1 cellular context compared by ENCODE assay signal in genomic region chr20:55471052-55472006, GRCh38.
A peak's percentile ranks its signal among the peaks of the same experiment; 100 is the strongest.
TF ChIP-seq lines count a peak whose summit lies in the region.

No MANE protein-coding gene starts in this region.

TF ChIP-seq in HepG2, 621 proteins besides CTCF, POLR2A, EP300 and RAD21 (continued from another document and continues in another):
- TF ChIP-seq MXD1 (CRISPR knock-in tag; IDR thresholded peaks at IDR 0.05) = no peak
- TF ChIP-seq RXRA (CRISPR knock-in tag; IDR thresholded peaks at IDR 0.05) = no peak
- TF ChIP-seq NFE2 (CRISPR knock-in tag; IDR thresholded peaks at IDR 0.05) = no peak
- TF ChIP-seq MZF1 (CRISPR knock-in tag; IDR thresholded peaks at IDR 0.05; ENCODE audit: borderline replicate concordance) = no peak
- TF ChIP-seq E2F1 (CRISPR knock-in tag; IDR thresholded peaks at IDR 0.05) = 0 out of 2 replicates have a peak, but pooled peaks have one; percentile 21
- no peak for TF ChIP-seq ZFP36 (IDR thresholded peaks at IDR 0.05; ENCODE audit: borderline replicate concordance, low read depth, low read length, partially characterized antibody)
- no peak for TF ChIP-seq ZNF547 (CRISPR knock-in tag; IDR thresholded peaks at IDR 0.05)
- TF ChIP-seq TCF12 (IDR thresholded peaks at IDR 0.05) = no peak
- TF ChIP-seq TCF12 (CRISPR knock-in tag; IDR thresholded peaks at IDR 0.05) = peak; percentile 53; the same call in 1 of the 2 replicates
- TF ChIP-seq ZNF562 (CRISPR knock-in tag; IDR thresholded peaks at IDR 0.05; ENCODE audit: borderline replicate concordance) = no peak
- peak; percentile 65; the same call in 1 of the 2 replicates for TF ChIP-seq ZBTB10 (CRISPR knock-in tag; IDR thresholded peaks at IDR 0.05; ENCODE audit: borderline replicate concordance)
- TF ChIP-seq MEF2D (CRISPR knock-in tag; IDR thresholded peaks at IDR 0.05) = peak; percentile 90; the same call in 1 of the 2 replicates
- no peak for TF ChIP-seq IRX3 (CRISPR knock-in tag; IDR thresholded peaks at IDR 0.05; ENCODE audit: borderline replicate concordance, low read depth)
- TF ChIP-seq GLI4 (CRISPR knock-in tag; IDR thresholded peaks at IDR 0.05; ENCODE audit: borderline replicate concordance) = no peak
- TF ChIP-seq SMAD3 (CRISPR knock-in tag; IDR thresholded peaks at IDR 0.05) = peak; percentile 68; the same call in 1 of the 2 replicates
- no peak for TF ChIP-seq ZNF33B (CRISPR knock-in tag; IDR thresholded peaks at IDR 0.05)
- TF ChIP-seq XBP1 (CRISPR knock-in tag; IDR thresholded peaks at IDR 0.05) = 0 out of 2 replicates have a peak, but pooled peaks have one; percentile 36
- no peak for TF ChIP-seq ZNF20 (CRISPR knock-in tag; IDR thresholded peaks at IDR 0.05)
- no peak for TF ChIP-seq FUBP1 (CRISPR knock-in tag; IDR thresholded peaks at IDR 0.05; ENCODE audit: borderline replicate concordance)
- TF ChIP-seq ZFY (CRISPR knock-in tag; IDR thresholded peaks at IDR 0.05) = no peak
- TF ChIP-seq ZNF891 (CRISPR knock-in tag; IDR thresholded peaks at IDR 0.05) = no peak
- no peak for TF ChIP-seq NFRKB (IDR thresholded peaks at IDR 0.05)
- TF ChIP-seq DMTF1 (CRISPR knock-in tag; IDR thresholded peaks at IDR 0.05) = no peak
- TF ChIP-seq SKIL (CRISPR knock-in tag; IDR thresholded peaks at IDR 0.05; ENCODE audit: borderline replicate concordance) = 0 out of 2 replicates have a peak, but pooled peaks have one; percentile 27
- no peak for TF ChIP-seq MTF2 (CRISPR knock-in tag; IDR thresholded peaks at IDR 0.05; ENCODE audit: borderline replicate concordance)
- TF ChIP-seq POLR2AphosphoS2 (IDR thresholded peaks at IDR 0.05; ENCODE audit: low read depth, low read length) = no peak
- no peak for TF ChIP-seq AGO2 (optimal IDR thresholded peaks at IDR 0.05; ENCODE audit: low read depth, low read length)
- no peak for TF ChIP-seq ZNF350 (CRISPR knock-in tag; IDR thresholded peaks at IDR 0.05; ENCODE audit: borderline replicate concordance, low read depth)
- no peak for TF ChIP-seq CCDC6 (CRISPR knock-in tag; IDR thresholded peaks at IDR 0.05)
- TF ChIP-seq HDAC2 (CRISPR knock-in tag; IDR thresholded peaks at IDR 0.05) = peak; percentile 86
- no peak for TF ChIP-seq HINFP (CRISPR knock-in tag; IDR thresholded peaks at IDR 0.05; ENCODE audit: low read depth)
- TF ChIP-seq BCL3 (CRISPR knock-in tag; IDR thresholded peaks at IDR 0.05) = no peak
- no peak for TF ChIP-seq SOX13 (IDR thresholded peaks at IDR 0.05)
- peak in 1 of 2 experiments; percentile 95; a peak in 2 of 4 replicates for TF ChIP-seq SOX13 (CRISPR knock-in tag; conservative IDR thresholded peaks at IDR 0.05 in 1 of 2, IDR thresholded peaks at IDR 0.05 in 1 of 2)
- TF ChIP-seq ZNF142 (CRISPR knock-in tag; IDR thresholded peaks at IDR 0.05) = no peak
- no peak for TF ChIP-seq ZBTB21 (CRISPR knock-in tag; IDR thresholded peaks at IDR 0.05)
- TF ChIP-seq KDM5A (IDR thresholded peaks at IDR 0.05; ENCODE audit: borderline replicate concordance, low read length) = no peak; the same call in 1 of the 2 replicates
- no peak for TF ChIP-seq ZNF546 (CRISPR knock-in tag; conservative IDR thresholded peaks at IDR 0.05)
- TF ChIP-seq RFX3 (CRISPR knock-in tag; IDR thresholded peaks at IDR 0.05) = no peak
- no peak for TF ChIP-seq GTF3A (CRISPR knock-in tag; conservative IDR thresholded peaks at IDR 0.05)
- TF ChIP-seq TBL1XR1 (IDR thresholded peaks at IDR 0.05; ENCODE audit: borderline replicate concordance, low read length, partially characterized antibody) = peak; percentile 36
- TF ChIP-seq ZBTB38 (CRISPR knock-in tag; IDR thresholded peaks at IDR 0.05) = no peak
